Comparison of ENCODE assay signal across 1 cellular context in the genomic region with DNA sequence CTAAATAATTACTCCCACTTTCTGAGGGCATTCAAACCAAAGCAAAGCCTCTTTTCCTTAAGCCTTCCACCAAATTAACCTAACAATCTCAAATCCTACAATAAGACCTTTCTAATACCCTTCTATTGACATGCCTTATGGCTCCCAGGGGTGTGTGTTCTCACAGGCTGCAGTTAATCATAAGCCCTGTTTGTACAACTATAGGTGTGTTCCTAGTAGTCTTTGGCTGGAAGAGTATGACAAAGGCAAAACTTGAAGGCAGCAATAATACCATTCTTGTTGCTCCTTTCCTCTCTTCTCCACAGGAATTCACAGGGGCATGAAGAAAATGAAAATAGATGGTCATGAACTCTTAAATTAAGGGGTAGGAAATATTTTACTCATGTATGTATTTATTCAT.
TF ChIP-seq lines count a peak whose summit lies in the region.

No MANE protein-coding gene starts in this region.

TF ChIP-seq in IMR-90, 13 proteins besides CTCF, POLR2A, EP300 and RAD21 (continued from another document):
- no peak for TF ChIP-seq CHD1 (IDR thresholded peaks at IDR 0.05; ENCODE audit: low read depth, low read length)
- TF ChIP-seq, protein P1, sequence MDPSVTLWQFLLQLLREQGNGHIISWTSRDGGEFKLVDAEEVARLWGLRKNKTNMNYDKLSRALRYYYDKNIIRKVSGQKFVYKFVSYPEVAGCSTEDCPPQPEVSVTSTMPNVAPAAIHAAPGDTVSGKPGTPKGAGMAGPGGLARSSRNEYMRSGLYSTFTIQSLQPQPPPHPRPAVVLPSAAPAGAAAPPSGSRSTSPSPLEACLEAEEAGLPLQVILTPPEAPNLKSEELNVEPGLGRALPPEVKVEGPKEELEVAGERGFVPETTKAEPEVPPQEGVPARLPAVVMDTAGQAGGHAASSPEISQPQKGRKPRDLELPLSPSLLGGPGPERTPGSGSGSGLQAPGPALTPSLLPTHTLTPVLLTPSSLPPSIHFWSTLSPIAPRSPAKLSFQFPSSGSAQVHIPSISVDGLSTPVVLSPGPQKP (IDR thresholded peaks at IDR 0.05; ENCODE audit: borderline replicate concordance, low read depth, low read length), result no peak
- no peak for TF ChIP-seq BHLHE40 (IDR thresholded peaks at IDR 0.05; ENCODE audit: low read depth, low read length)
- no peak for TF ChIP-seq MAFK (IDR thresholded peaks at IDR 0.05; ENCODE audit: low read depth, low read length)
- no peak for TF ChIP-seq CEBPB (IDR thresholded peaks at IDR 0.05; ENCODE audit: low read depth, low read length)
- TF ChIP-seq FOS (IDR thresholded peaks at IDR 0.05; ENCODE audit: low read depth, low read length), result no peak
- TF ChIP-seq SMC3 (IDR thresholded peaks at IDR 0.05; ENCODE audit: low read depth, low read length), result no peak
- TF ChIP-seq, protein P2, sequence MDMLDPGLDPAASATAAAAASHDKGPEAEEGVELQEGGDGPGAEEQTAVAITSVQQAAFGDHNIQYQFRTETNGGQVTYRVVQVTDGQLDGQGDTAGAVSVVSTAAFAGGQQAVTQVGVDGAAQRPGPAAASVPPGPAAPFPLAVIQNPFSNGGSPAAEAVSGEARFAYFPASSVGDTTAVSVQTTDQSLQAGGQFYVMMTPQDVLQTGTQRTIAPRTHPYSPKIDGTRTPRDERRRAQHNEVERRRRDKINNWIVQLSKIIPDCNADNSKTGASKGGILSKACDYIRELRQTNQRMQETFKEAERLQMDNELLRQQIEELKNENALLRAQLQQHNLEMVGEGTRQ (IDR thresholded peaks at IDR 0.05; ENCODE audit: low read depth, low read length), result no peak
- no peak for TF ChIP-seq MAZ (IDR thresholded peaks at IDR 0.05; ENCODE audit: borderline replicate concordance, low read depth, low read length)
- TF ChIP-seq NFE2L2 (IDR thresholded peaks at IDR 0.05; ENCODE audit: low read depth, low read length), result no peak
- TF ChIP-seq RCOR1 (IDR thresholded peaks at IDR 0.05; ENCODE audit: insufficient replicate concordance, low read length), result no peak
